In genomic region chrX:101799387-101799786, GRCh38 we compare ENCODE assay signal across 7 cellular contexts.
A peak's percentile ranks its signal among the peaks of the same experiment; 100 is the strongest.
DNase-seq lines count a peak whose midpoint lies in the region; ATAC-seq and TF ChIP-seq lines count a peak whose summit lies in the region.

No MANE protein-coding gene starts in this region.

- TF ChIP-seq CTCF in left ventricle myocardium inferior (IDR thresholded peaks at IDR 0.05; ENCODE audit: borderline replicate concordance) = peak; percentile 74

- no peaks in the 10 kb centered on the region for H3K27me3 ChIP-seq in left ventricle myocardium inferior (ENCODE audit: low read depth)

- H3K27me3 Mint-ChIP-seq in T-helper 17 cell = no peaks in the 10 kb centered on the region

- DNase-seq in NCI-H1694 treated with DMSO at 0.1 percent for 48 hours (lab: John Stamatoyannopoulos, UW) (peak; percentile 85), T-helper 17 cell (peak; percentile 31 to 66 (median 46)), amniotic epithelial cell (ENCODE audit: low read depth) (peak; percentile 76), left ventricle myocardium inferior (peak; percentile 65), retina (peak; percentile 79)

- H3K4me1 Mint-ChIP-seq in T-helper 17 cell = no peaks in the 10 kb centered on the region

- intact Hi-C loops in left ventricle myocardium inferior (cut with micrococcal nuclease) = loop anchor here (5.0 kb wide), 1 partner anchor 202 kb away; no protein-coding TSS in a partner anchor

- H3K36me3 Mint-ChIP-seq in T-helper 17 cell (ENCODE audit: low read depth) = no peaks in the 10 kb centered on the region

- no peak for TF ChIP-seq POLR2A in GM18505 (IDR thresholded peaks at IDR 0.05; ENCODE audit: borderline replicate concordance, extremely low read depth, insufficient read depth, insufficient read length)

- no peak overlapping the region for H3K27ac Mint-ChIP-seq in T-helper 17 cell

- no peaks in the 10 kb centered on the region for H3K9me3 ChIP-seq in T-helper 17 cell (ENCODE audit: control insufficient read depth, low read length, poor library complexity, severe bottlenecking)
- no peaks in the 10 kb centered on the region for H3K9me3 ChIP-seq in left ventricle myocardium inferior (replicated peaks)

- H3K4me3 Mint-ChIP-seq in T-helper 17 cell = no peak overlapping the region

- ATAC-seq in GM18505 (IDR thresholded peaks at IDR 0.05; ENCODE audit: unreplicated experiment) (peak; percentile 99), HG02943 (IDR thresholded peaks at IDR 0.05; ENCODE audit: low read depth, unreplicated experiment) (peak; percentile 99), T-helper 17 cell (peak; percentile 100)

- peaks cover 3% of the 10 kb centered on the region for H3K4me1 ChIP-seq in left ventricle myocardium inferior

- H3K27ac ChIP-seq in left ventricle myocardium inferior (replicated peaks) = no peak overlapping the region

- H3K36me3 ChIP-seq in left ventricle myocardium inferior = no peaks in the 10 kb centered on the region

- H3K4me3 ChIP-seq in left ventricle myocardium inferior = peak overlapping the region; percentile 49
